In the genomic region with DNA sequence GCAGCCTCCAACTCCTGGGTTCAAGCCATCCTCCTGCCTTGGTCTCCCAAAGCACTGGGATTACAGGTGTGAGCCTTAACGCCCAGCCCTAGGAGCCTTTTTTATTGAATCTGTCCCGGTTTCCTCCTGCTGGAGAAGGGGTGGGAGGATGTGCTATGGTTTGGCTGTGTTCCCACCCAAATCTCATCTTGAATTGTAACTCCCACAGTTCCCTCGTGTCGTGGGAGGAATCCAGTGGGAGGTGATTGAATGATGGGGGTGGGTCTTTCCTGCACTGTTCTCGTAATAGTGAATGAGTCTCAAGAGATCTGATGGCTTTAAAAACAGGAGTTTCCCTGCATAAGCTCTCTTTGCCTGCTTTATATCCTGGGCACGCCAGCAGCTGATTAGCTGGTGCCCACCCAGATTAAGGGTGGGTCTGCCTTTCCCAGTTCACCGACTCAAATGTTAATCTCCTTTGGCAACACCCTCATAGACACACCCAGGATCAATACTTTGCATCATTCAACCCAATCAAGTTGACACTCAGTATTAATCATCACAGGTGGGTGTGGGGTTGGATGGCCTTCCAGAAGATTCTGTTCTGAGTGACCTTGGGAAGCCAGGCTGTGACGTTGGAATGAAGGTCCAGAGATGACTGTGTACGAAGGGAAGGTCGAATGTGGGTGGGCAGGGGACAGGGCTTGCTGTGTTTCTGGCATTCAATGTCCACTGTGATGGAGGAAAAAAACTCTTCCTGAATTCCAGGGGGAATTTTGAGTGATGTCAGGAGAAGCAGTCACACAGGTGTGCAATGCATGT, we compare ENCODE assay signal across 25 cellular contexts.
"Had no signal": no experiment of that assay in that cellular context is flagged by ENCODE, and none has a peak within 500 bp of the region (broad histone marks: within the 10 kb centered on the region; RNA-seq: fewer than 3 reads in every experiment).

No MANE protein-coding gene starts in this region.

- H3K79me2 ChIP-seq: parathyroid adenoma had no signal

- H3K4me3 ChIP-seq: adrenal gland, breast epithelium, smooth muscle cell, stomach, suprapubic skin, vagina had no signal

- H3K4me3 Mint-ChIP-seq: activated naive CD8-positive, alpha-beta T cell; activated T-cell treated with anti-CD3 and anti-CD28 coated beads, Interleukin-2, amount 50 U/mL, for 4 hours; mesothelial cell of epicardium; natural killer cell treated with Interleukin-12 subunit alpha and Interleukin-12 subunit beta and Interleukin-15 and Interleukin-18, amount 100 ng/mL, for 72 hours; stimulated activated memory B cell treated with anti-CD40 and anti-IgM and Interleukin-4, amounts not matched to agents 10 μg/mL and 1 μg/mL and 100 μg/mL, for 72 hours; WTC11 had no signal

- H3K9ac ChIP-seq: parathyroid adenoma had no signal

- H3K9me3 Mint-ChIP-seq: activated T-cell treated with anti-CD3 and anti-CD28 coated beads, Interleukin-2, amount 50 U/mL, for 4 hours; activated T-helper 2 cell treated with anti-CD3 and anti-CD28 coated beads, Interferon-gamma antibody, Interleukin-2, Interleukin-4, amounts not matched to agents 10 μg/mL and 5 μg/mL and 100 μg/mL, durations not matched to agents 14 hours and 24 hours and 36 hours; mesothelial cell of epicardium; natural killer cell treated with Interleukin-12 subunit alpha and Interleukin-12 subunit beta and Interleukin-15 and Interleukin-18, amount 100 ng/mL, for 72 hours had no signal

- H3K27ac Mint-ChIP-seq: activated naive CD8-positive, alpha-beta T cell; natural killer cell treated with Interleukin-12 subunit alpha and Interleukin-12 subunit beta and Interleukin-15 and Interleukin-18, amount 100 ng/mL, for 72 hours; stimulated activated memory B cell treated with anti-CD40 and anti-IgM and Interleukin-4, amounts not matched to agents 10 μg/mL and 1 μg/mL and 100 μg/mL, for 72 hours; WTC11 had no signal

- H3K27ac ChIP-seq: adrenal gland, breast epithelium, parathyroid adenoma, stomach, suprapubic skin, vagina had no signal

- H2AFZ ChIP-seq: parathyroid adenoma had no signal

- H3K36me3 ChIP-seq: adrenal gland, breast epithelium, stomach, suprapubic skin, vagina had no signal

- H3K36me3 Mint-ChIP-seq: activated naive CD8-positive, alpha-beta T cell; mesothelial cell of epicardium; natural killer cell treated with Interleukin-12 subunit alpha and Interleukin-12 subunit beta and Interleukin-15 and Interleukin-18, amount 100 ng/mL, for 72 hours; stimulated activated memory B cell treated with anti-CD40 and anti-IgM and Interleukin-4, amounts not matched to agents 10 μg/mL and 1 μg/mL and 100 μg/mL, for 72 hours; WTC11 had no signal

- H3K4me1 Mint-ChIP-seq: WTC11 had no signal

- DNase-seq: activated CD4-positive, alpha-beta T cell treated with anti-CD3 and anti-CD28 coated beads, Interleukin-2, amount 50 U/mL, for 4 hours; activated CD8-positive, alpha-beta memory T cell treated with anti-CD3 and anti-CD28 coated beads, Interleukin-2, amount 50 U/mL, for 48 hours; activated naive CD4-positive, alpha-beta T cell; activated T-cell treated with anti-CD3 and anti-CD28 coated beads, Interleukin-2, amount 50 U/mL, for 4 hours; adrenal gland; cerebellar nuclear complex; cortex of kidney; effector CD8-positive, alpha-beta T cell; glutamatergic neuron; left ventricle myocardium superior; mammary epithelial cell; stimulated activated CD4-positive, alpha-beta T cell treated with anti-CD3 and anti-CD28 coated beads, Interleukin-15, amount 100 ng/mL, for 24 hours; stomach; T-helper 9 cell had no signal

- H3K9me3 ChIP-seq: adrenal gland, breast epithelium, stomach, suprapubic skin, vagina had no signal

- H3K27me3 Mint-ChIP-seq: activated naive CD8-positive, alpha-beta T cell had no signal

- H3K4me1 ChIP-seq: adrenal gland, breast epithelium, parathyroid adenoma, suprapubic skin had no signal

- H3K27me3 ChIP-seq: adrenal gland, breast epithelium, stomach, vagina had no signal
